ENCODE assay signal across 10 cellular contexts in genomic region chr15:90609254-90610185, GRCh38.
A peak's percentile ranks its signal among the peaks of the same experiment; 100 is the strongest.
DNase-seq lines count a peak whose midpoint lies in the region; FAIRE-seq and TF ChIP-seq lines count a peak whose summit lies in the region.
"Had no signal": no experiment of that assay in that cellular context is flagged by ENCODE, and none has a peak within 500 bp of the region (broad histone marks: within the 10 kb centered on the region; RNA-seq: fewer than 3 reads in every experiment).

No MANE protein-coding gene starts in this region.

- H3K27me3 Mint-ChIP-seq in CD8-positive, alpha-beta memory T cell = no peaks in the 10 kb centered on the region

- peak overlapping the region in 5 of 8 donors; percentile 1 to 70 (median 68) for H3K27ac Mint-ChIP-seq in CD8-positive, alpha-beta memory T cell

- no peaks in the 10 kb centered on the region for H3K27me3 ChIP-seq in CD8-positive, alpha-beta memory T cell (ENCODE audit: insufficient read depth, low read length, poor library complexity, severe bottlenecking)
- H3K27me3 ChIP-seq in rectal smooth muscle tissue (ENCODE audit: control insufficient read depth, insufficient read depth, low read length) = no peaks in the 10 kb centered on the region

- peaks cover 8% of the 10 kb centered on the region for H3K4me1 ChIP-seq in CD8-positive, alpha-beta memory T cell (ENCODE audit: insufficient read depth, low read length)
- H3K4me1 ChIP-seq in rectal smooth muscle tissue (ENCODE audit: control insufficient read depth, insufficient read depth, low read length) = peaks cover 29% of the 10 kb centered on the region

- no peak for DNase-seq in CD8-positive, alpha-beta memory T cell
- DNase-seq in HuH-7 (ENCODE audit: low spot score) (peak; percentile 58), fibroblast of peridontal ligament (ENCODE audit: extremely low read depth) (peak; percentile 72), GM19238 (ENCODE audit: insufficient read length, low spot score) (no peak), GM19239 (ENCODE audit: insufficient read length, low spot score) (no peak), GM13977 (ENCODE audit: low spot score) (no peak), GDM1 (lab: John Stamatoyannopoulos, UW) (no peak)
- DNase-seq: Kasumi-1, posterior cingulate gyrus had no signal

- CTCF ChIA-PET in CD8-positive, alpha-beta memory T cell (lab: Charles Lee) = no interaction called here

- peaks cover 7 to 19% (median 7%) of the 10 kb centered on the region in 3 donors for H3K4me1 Mint-ChIP-seq in CD8-positive, alpha-beta memory T cell

- in situ Hi-C loops in GM13977 (cut with MboI; ENCODE audit: low pct_unique_long_range_greater_than_20kb, low sequenced_read_pairs, unreplicated experiment) = no loop called here

- H3K9ac ChIP-seq in rectal smooth muscle tissue (ENCODE audit: low read length) = no peak overlapping the region

- no peak for TF ChIP-seq CTCF in GM13977 (IDR thresholded peaks at IDR 0.05; ENCODE audit: extremely low read depth, insufficient read depth, missing control alignments)

- no peak for FAIRE-seq in GM19239 (lab: Jason Lieb, UNC)

- H3K36me3 ChIP-seq in CD8-positive, alpha-beta memory T cell (ENCODE audit: insufficient read depth, low read length) = peaks cover 4% of the 10 kb centered on the region
- peaks cover 5% of the 10 kb centered on the region for H3K36me3 ChIP-seq in rectal smooth muscle tissue (ENCODE audit: control insufficient read depth, insufficient read depth, low read length)

- no peak overlapping the region for H3K4me3 ChIP-seq in CD8-positive, alpha-beta memory T cell (ENCODE audit: low read length)
- no peak overlapping the region for H3K4me3 ChIP-seq in rectal smooth muscle tissue (ENCODE audit: low read length)

- H3K9me3 Mint-ChIP-seq in CD8-positive, alpha-beta memory T cell = no peaks in the 10 kb centered on the region

- H3K9me3 ChIP-seq in CD8-positive, alpha-beta memory T cell (ENCODE audit: low read length) = no peaks in the 10 kb centered on the region

- H3K4me3 Mint-ChIP-seq in CD8-positive, alpha-beta memory T cell = no peak overlapping the region

- H3K36me3 Mint-ChIP-seq in CD8-positive, alpha-beta memory T cell = peaks cover 0 to 75% (median 25%) of the 10 kb centered on the region in 3 donors

- POLR2A ChIA-PET in CD8-positive, alpha-beta memory T cell (lab: Charles Lee) = no interaction called here

- H3K27ac ChIP-seq in CD8-positive, alpha-beta memory T cell (ENCODE audit: low read depth, low read length) = no peak overlapping the region
- peak overlapping the region; percentile 84 for H3K27ac ChIP-seq in rectal smooth muscle tissue (ENCODE audit: low read depth, low read length)

Comparison
In these comparisons a context has a peak if more than half of its experiments do, and no peak if none do; other contexts are left out.
1. DNase-seq: peak in HuH-7 (single experiment) and fibroblast of peridontal ligament (single experiment); none in CD8-positive, alpha-beta memory T cell (0 of 5), GM19238 (single experiment), GM19239 (single experiment), GM13977 (single experiment) and GDM1 (single experiment).